ENCODE assay signal across 23 cellular contexts in the genomic region with DNA sequence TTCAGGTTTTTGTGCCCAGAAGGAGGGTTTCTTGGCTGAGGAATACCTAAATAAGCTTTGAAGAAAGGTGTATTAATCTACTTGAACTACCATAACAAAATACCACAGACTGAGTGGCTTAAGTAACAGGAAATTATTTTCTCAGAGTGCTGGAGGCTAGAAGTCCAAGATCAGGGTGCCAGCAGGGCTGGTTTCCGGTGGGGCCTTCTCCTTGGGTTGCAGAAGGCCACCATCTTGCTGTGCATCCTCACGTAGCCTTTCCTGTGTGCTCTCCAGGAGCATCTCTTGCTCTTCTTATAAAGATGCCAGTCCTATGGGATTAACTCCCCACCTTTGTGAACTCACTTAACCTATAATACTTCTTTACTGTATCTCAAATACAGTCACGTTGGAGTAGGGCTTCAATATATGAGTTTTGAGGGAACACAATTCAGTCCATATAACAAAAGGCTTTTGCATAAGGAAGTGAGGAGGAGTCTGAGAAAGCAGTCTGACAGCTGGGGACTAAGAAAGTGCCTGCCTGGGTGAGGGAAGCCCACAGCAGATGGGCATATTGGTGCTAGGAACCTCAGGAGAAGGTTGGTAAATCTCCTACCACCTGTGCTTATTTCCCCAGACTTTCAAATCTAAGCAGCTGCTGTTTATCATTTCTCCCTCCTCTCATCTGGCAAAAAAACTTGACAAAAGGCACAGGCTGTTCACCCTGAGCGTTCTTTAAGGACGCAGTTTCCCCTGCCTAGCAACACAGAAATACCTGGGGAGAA.
DNase-seq lines count a peak whose midpoint lies in the region; ATAC-seq and TF ChIP-seq lines count a peak whose summit lies in the region.
"Had no signal": no experiment of that assay in that cellular context is flagged by ENCODE, and none has a peak within 500 bp of the region (broad histone marks: within the 10 kb centered on the region; RNA-seq: fewer than 3 reads in every experiment).

No MANE protein-coding gene starts in this region.

- H3K4me1 ChIP-seq in RWPE2 (ENCODE audit: insufficient read depth, poor library complexity, severe bottlenecking) (no peaks in the 10 kb centered on the region), thyroid gland (no peaks in the 10 kb centered on the region)
- H3K4me1 ChIP-seq: adrenal gland, gastrocnemius medialis, sigmoid colon had no signal

- in situ Hi-C loops in GM13976 (cut with MboI; ENCODE audit: low sequenced_read_pairs, unreplicated experiment), result no loop called here

- H3K27ac ChIP-seq in RWPE2 (ENCODE audit: poor library complexity, severe bottlenecking), result peak overlapping the region; percentile 11
- H3K27ac ChIP-seq in thyroid gland, result no peak overlapping the region
- H3K27ac ChIP-seq: adrenal gland, gastrocnemius medialis, sigmoid colon, SJCRH30, thoracic aorta, VCaP had no signal

- no peaks in the 10 kb centered on the region for H3K36me3 Mint-ChIP-seq in glutamatergic neuron (ENCODE audit: unreplicated experiment)
- H3K36me3 Mint-ChIP-seq: memory B cell; stimulated activated memory B cell treated with anti-CD40 and anti-IgM and Interleukin-4, amounts not matched to agents 10 μg/mL and 1 μg/mL and 100 μg/mL, for 72 hours had no signal

- no peaks in the 10 kb centered on the region for H3K36me3 ChIP-seq in RWPE2 (ENCODE audit: low read depth)
- no peaks in the 10 kb centered on the region for H3K36me3 ChIP-seq in thyroid gland
- H3K36me3 ChIP-seq: adrenal gland, gastrocnemius medialis, HAP-1, sigmoid colon, SJCRH30, thoracic aorta had no signal

- no peaks in the 10 kb centered on the region for H3K27me3 ChIP-seq in RWPE2 (ENCODE audit: insufficient read depth, poor library complexity, severe bottlenecking)
- H3K27me3 ChIP-seq in thyroid gland, result no peaks in the 10 kb centered on the region
- H3K27me3 ChIP-seq: adrenal gland, gastrocnemius medialis, sigmoid colon, SJCRH30 had no signal

- no peak for TF ChIP-seq POLR2A in thyroid gland (IDR thresholded peaks at IDR 0.05)

- peaks cover 21% of the 10 kb centered on the region for H3K9me3 Mint-ChIP-seq in glutamatergic neuron (ENCODE audit: unreplicated experiment)
- H3K9me3 Mint-ChIP-seq: CD4-positive, alpha-beta T cell; stimulated activated memory B cell treated with anti-CD40 and anti-IgM and Interleukin-4, amounts not matched to agents 10 μg/mL and 1 μg/mL and 100 μg/mL, for 72 hours had no signal

- H3K4me3 Mint-ChIP-seq in glutamatergic neuron (ENCODE audit: unreplicated experiment), result no peak overlapping the region
- H3K4me3 Mint-ChIP-seq: CD4-positive, alpha-beta T cell; memory B cell; naive thymus-derived CD8-positive, alpha-beta T cell; stimulated activated memory B cell treated with anti-CD40 and anti-IgM and Interleukin-4, amounts not matched to agents 10 μg/mL and 1 μg/mL and 100 μg/mL, for 72 hours had no signal

- H3K27ac Mint-ChIP-seq in glutamatergic neuron (ENCODE audit: unreplicated experiment), result peak overlapping the region; percentile 92
- H3K27ac Mint-ChIP-seq: CD4-positive, alpha-beta T cell; memory B cell; stimulated activated memory B cell treated with anti-CD40 and anti-IgM and Interleukin-4, amounts not matched to agents 10 μg/mL and 1 μg/mL and 100 μg/mL, for 72 hours had no signal

- H3K4me1 Mint-ChIP-seq in glutamatergic neuron (ENCODE audit: low read depth, unreplicated experiment), result peaks cover 32% of the 10 kb centered on the region
- H3K4me1 Mint-ChIP-seq: stimulated activated memory B cell treated with anti-CD40 and anti-IgM and Interleukin-4, amounts not matched to agents 10 μg/mL and 1 μg/mL and 100 μg/mL, for 72 hours had no signal

- TF ChIP-seq CTCF in RWPE2 (IDR thresholded peaks at IDR 0.05; ENCODE audit: poor library complexity, severe bottlenecking), result no peak
- TF ChIP-seq CTCF in glutamatergic neuron (IDR thresholded peaks at IDR 0.05; ENCODE audit: partially characterized antibody, unreplicated experiment), result no peak
- TF ChIP-seq CTCF in thyroid gland (IDR thresholded peaks at IDR 0.05), result no peak
- no peak for TF ChIP-seq CTCF in GM13976 (IDR thresholded peaks at IDR 0.05; ENCODE audit: borderline replicate concordance, control extremely low read depth, extremely low read depth, insufficient read depth, missing control alignments)

- peaks cover 15% of the 10 kb centered on the region for H3K27me3 Mint-ChIP-seq in glutamatergic neuron (ENCODE audit: unreplicated experiment)
- H3K27me3 Mint-ChIP-seq: CD4-positive, alpha-beta T cell; memory B cell; naive thymus-derived CD8-positive, alpha-beta T cell; stimulated activated memory B cell treated with anti-CD40 and anti-IgM and Interleukin-4, amounts not matched to agents 10 μg/mL and 1 μg/mL and 100 μg/mL, for 72 hours had no signal

- no peak overlapping the region for H3K4me3 ChIP-seq in RWPE2 (ENCODE audit: severe bottlenecking)
- no peak overlapping the region for H3K4me3 ChIP-seq in thyroid gland (replicated peaks in 1 of 3)
- H3K4me3 ChIP-seq: adrenal gland, gastrocnemius medialis, HAP-1, sigmoid colon, SJCRH30, thoracic aorta had no signal

- peak; percentile 81 for DNase-seq in LHCN-M2 (ENCODE audit: low read depth)
- no peak for DNase-seq in RWPE2 (ENCODE audit: low spot score)
- no peak for DNase-seq in glutamatergic neuron
- peak; percentile 8 to 9 for DNase-seq in thyroid gland
- no peak for DNase-seq in GM13976 (ENCODE audit: low spot score)
- DNase-seq in COLO668 (lab: John Stamatoyannopoulos, UW; ENCODE audit: unreplicated experiment), result no peak
- DNase-seq in Kasumi-1 (lab: John Stamatoyannopoulos, UW), result no peak
- DNase-seq: adrenal gland; caudate nucleus; CD4-positive, alpha-beta T cell; DMS79 treated with DMSO at 0.1 percent for 48 hours; gastrocnemius medialis; naive thymus-derived CD8-positive, alpha-beta T cell; NCI-H774; posterior cingulate gyrus; sigmoid colon; stimulated activated CD4-positive, alpha-beta T cell treated with anti-CD3 and anti-CD28 coated beads, Interleukin-1b, Interleukin-23, amount 100 ng/mL, for 48 hours had no signal

- intact Hi-C loops in thyroid gland (cut with DNase I), result no loop called here

- H3K9me3 ChIP-seq in RWPE2 (ENCODE audit: severe bottlenecking), result no peaks in the 10 kb centered on the region
- H3K9me3 ChIP-seq in thyroid gland, result no peaks in the 10 kb centered on the region
- H3K9me3 ChIP-seq: adrenal gland, gastrocnemius medialis, HAP-1, sigmoid colon, SJCRH30, thoracic aorta had no signal

- 70 to 73% methylated on average over 5 of the region's 5 CpGs for WGBS in thyroid gland, 2 donors

- no peak for ATAC-seq in RWPE2 (ENCODE audit: low read depth)
- ATAC-seq: gastrocnemius medialis; naive thymus-derived CD8-positive, alpha-beta T cell; stimulated activated memory B cell treated with anti-CD40 and anti-IgM and Interleukin-4, amounts not matched to agents 10 μg/mL and 1 μg/mL and 100 μg/mL, for 72 hours had no signal

Comparison
In these comparisons a context has a peak if more than half of its experiments do, and no peak if none do; other contexts are left out.
1. DNase-seq: peak in LHCN-M2 (single experiment) and thyroid gland (2 of 2); none in RWPE2 (single experiment), glutamatergic neuron (single experiment), GM13976 (single experiment), COLO668 (single experiment) and Kasumi-1 (0 of 2).